8 cellular contexts compared by ENCODE assay signal in genomic region chr6:32087574-32088486, GRCh38. TPM values are rescaled to one million over a fixed set of nuclear protein-coding genes. Genes with fewer than 3 reads are reported as not detected.
DNase-seq lines count a peak whose midpoint lies in the region; ATAC-seq and TF ChIP-seq lines count a peak whose summit lies in the region.

No MANE protein-coding gene starts in this region.

- intact Hi-C loops in PC-9 (cut with micrococcal nuclease; ENCODE audit: unreplicated experiment): loop anchor here (1.0 kb wide), 1 partner anchor 26 kb away; no protein-coding TSS in a partner anchor
- intact Hi-C loops in activated T-helper 1 cell treated with anti-CD3 and anti-CD28 coated beads, Interleukin-12 subunit alpha, Interleukin-12 subunit beta, Interleukin-2, Interleukin-4 antibody, amounts not matched to agents 30 ng/mL and 10 ng/mL and 1 ng/mL, durations not matched to agents 14 hours and 24 hours and 36 hours (cut with micrococcal nuclease): loop anchor here (1.0 to 10.0 kb wide), 3 partner anchors 66 to 167 kb away; partner anchors contain the start of gene PPT2

- H3K4me1 Mint-ChIP-seq in activated T-helper 1 cell treated with anti-CD3 and anti-CD28 coated beads, Interleukin-12 subunit alpha, Interleukin-12 subunit beta, Interleukin-2, Interleukin-4 antibody, amounts not matched to agents 30 ng/mL and 10 ng/mL and 1 ng/mL, durations not matched to agents 14 hours and 24 hours and 36 hours (ENCODE audit: low read depth): peaks cover 11% of the 10 kb centered on the region

- H4K20me1 ChIP-seq in PC-9 (ENCODE audit: insufficient read depth): no peaks in the 10 kb centered on the region

- POLR2A ChIA-PET in PC-9 (lab: Charles Lee; ENCODE audit: unreplicated experiment): interaction anchor here (0.6 to 0.8 kb wide), 3 partner anchors 26 to 501 kb away, joined by 4 to 7 read pairs (median 7); partner anchors contain the start of gene PBX2

- H3K9me2 ChIP-seq in PC-9 (ENCODE audit: insufficient read depth): no peaks in the 10 kb centered on the region

- peak; percentile 72 to 88 for DNase-seq in PC-9
- peak; percentile 55 for DNase-seq in activated T-helper 1 cell treated with anti-CD3 and anti-CD28 coated beads, Interleukin-12 subunit alpha, Interleukin-12 subunit beta, Interleukin-2, Interleukin-4 antibody, amounts not matched to agents 30 ng/mL and 10 ng/mL and 1 ng/mL, durations not matched to agents 14 hours and 24 hours and 36 hours (ENCODE audit: low spot score)
- DNase-seq in fibroblast of villous mesenchyme (ENCODE audit: low read depth): peak; percentile 88
- peak; percentile 68 for DNase-seq in trophoblast cell

- peaks cover 26% of the 10 kb centered on the region for H3F3A ChIP-seq in PC-9 (ENCODE audit: insufficient read depth, low read depth)

- TF ChIP-seq CTCF in PC-9 (conservative IDR thresholded peaks at IDR 0.05) (peak; percentile 54), fibroblast of villous mesenchyme (IDR thresholded peaks at IDR 0.05; ENCODE audit: insufficient read depth, low read depth, low read length) (peak; percentile 63)

- peaks cover 42% of the 10 kb centered on the region for H3K27me3 Mint-ChIP-seq in activated T-helper 1 cell treated with anti-CD3 and anti-CD28 coated beads, Interleukin-12 subunit alpha, Interleukin-12 subunit beta, Interleukin-2, Interleukin-4 antibody, amounts not matched to agents 30 ng/mL and 10 ng/mL and 1 ng/mL, durations not matched to agents 14 hours and 24 hours and 36 hours (ENCODE audit: insufficient read depth)

- H3K9me3 ChIP-seq in PC-9 (ENCODE audit: insufficient read depth, low read depth) (no peaks in the 10 kb centered on the region), trophoblast cell (ENCODE audit: insufficient read depth, low read depth, low read length) (peaks cover 3% of the 10 kb centered on the region)

- peak overlapping the region; percentile 70 for H4K8ac ChIP-seq in trophoblast cell (ENCODE audit: low read depth, low read length)

- peak overlapping the region; percentile 63 for H4K91ac ChIP-seq in trophoblast cell (ENCODE audit: low read depth, low read length)

- no peak overlapping the region for H3K4ac ChIP-seq in trophoblast cell (ENCODE audit: low read depth, low read length)

- H2BK120ac ChIP-seq in trophoblast cell (ENCODE audit: insufficient read depth, low read length, poor library complexity): no peak overlapping the region

- H3K4me3 ChIP-seq in PC-9: 0 out of 2 replicates have a peak overlapping the region, but pooled peaks have one; percentile 36
- no peak overlapping the region for H3K4me3 ChIP-seq in fibroblast of villous mesenchyme (ENCODE audit: low read depth, low read length)
- H3K4me3 ChIP-seq in trophoblast cell (ENCODE audit: low read depth, low read length): no peak overlapping the region
- H3K4me3 ChIP-seq in urinary bladder (ENCODE audit: low read depth, low read length): peak overlapping the region; percentile 10

- H3K27me3 ChIP-seq in PC-9 (ENCODE audit: insufficient read depth, low read depth): no peaks in the 10 kb centered on the region
- H3K27me3 ChIP-seq in trophoblast cell (ENCODE audit: insufficient read depth, low read length): no peaks in the 10 kb centered on the region

- H2BK12ac ChIP-seq in trophoblast cell (ENCODE audit: low read length): no peak overlapping the region

- H3K4me1 ChIP-seq in PC-9 (replicated peaks; ENCODE audit: insufficient read depth) (peaks cover 47% of the 10 kb centered on the region), trophoblast cell (ENCODE audit: control insufficient read depth in 1 of 2, insufficient read depth in 2 of 2, low read length in 2 of 2) (peaks cover 2 to 13% of the 10 kb centered on the region in 2 experiments), urinary bladder (ENCODE audit: insufficient read depth) (no peaks in the 10 kb centered on the region)

- H3K27ac Mint-ChIP-seq in activated T-helper 1 cell treated with anti-CD3 and anti-CD28 coated beads, Interleukin-12 subunit alpha, Interleukin-12 subunit beta, Interleukin-2, Interleukin-4 antibody, amounts not matched to agents 30 ng/mL and 10 ng/mL and 1 ng/mL, durations not matched to agents 14 hours and 24 hours and 36 hours: no peak overlapping the region

- no peak overlapping the region for H2BK5ac ChIP-seq in trophoblast cell (ENCODE audit: low read depth, low read length, poor library complexity)

- WGBS in trophoblast cell (ENCODE audit: extremely low coverage, insufficient coverage, insufficient read length): no CpG with 5 or more reads among the region's 50 CpGs
- WGBS in urinary bladder: 16% methylated on average over 50 of the region's 50 CpGs

- H3K27ac ChIP-seq in PC-9: no peak overlapping the region
- H3K27ac ChIP-seq in trophoblast cell (ENCODE audit: low read depth, low read length): no peak overlapping the region
- peak overlapping the region; percentile 63 for H3K27ac ChIP-seq in urinary bladder (ENCODE audit: low read depth)

- no peaks in the 10 kb centered on the region for H3K36me3 ChIP-seq in PC-9 (ENCODE audit: low read depth)
- H3K36me3 ChIP-seq in trophoblast cell (ENCODE audit: control insufficient read depth in 1 of 2, insufficient read depth in 2 of 2, low read length in 2 of 2): no peaks in the 10 kb centered on the region
- H3K36me3 ChIP-seq in urinary bladder (ENCODE audit: insufficient read depth): no peaks in the 10 kb centered on the region

- H3K4me2 ChIP-seq in PC-9 (peak overlapping the region; percentile 66), trophoblast cell (ENCODE audit: low read length) (peak overlapping the region; percentile 51)

- no peaks in the 10 kb centered on the region for H3K9me3 Mint-ChIP-seq in activated T-helper 1 cell treated with anti-CD3 and anti-CD28 coated beads, Interleukin-12 subunit alpha, Interleukin-12 subunit beta, Interleukin-2, Interleukin-4 antibody, amounts not matched to agents 30 ng/mL and 10 ng/mL and 1 ng/mL, durations not matched to agents 14 hours and 24 hours and 36 hours

- H3K18ac ChIP-seq in trophoblast cell (ENCODE audit: low read length): peak overlapping the region; percentile 36

- CTCF ChIA-PET in PC-9 (lab: Charles Lee): interaction anchor here (0.6 kb wide), 1 partner anchor 11 kb away, joined by 4 read pairs; no protein-coding TSS in a partner anchor

- no peak overlapping the region for H2AFZ ChIP-seq in PC-9
- peak overlapping the region; percentile 54 for H2AFZ ChIP-seq in trophoblast cell (ENCODE audit: insufficient read depth, low read length, poor library complexity)

- peaks cover 4% of the 10 kb centered on the region for H3K79me1 ChIP-seq in trophoblast cell (ENCODE audit: low read length)

- H3K36me3 Mint-ChIP-seq in activated T-helper 1 cell treated with anti-CD3 and anti-CD28 coated beads, Interleukin-12 subunit alpha, Interleukin-12 subunit beta, Interleukin-2, Interleukin-4 antibody, amounts not matched to agents 30 ng/mL and 10 ng/mL and 1 ng/mL, durations not matched to agents 14 hours and 24 hours and 36 hours (ENCODE audit: low read depth): no peaks in the 10 kb centered on the region

- no peak overlapping the region for H3K9ac ChIP-seq in trophoblast cell (ENCODE audit: low read length)

- H3K79me2 ChIP-seq in PC-9 (ENCODE audit: low read depth): no peaks in the 10 kb centered on the region
- peaks cover 3% of the 10 kb centered on the region for H3K79me2 ChIP-seq in trophoblast cell (ENCODE audit: control insufficient read depth, insufficient read depth, low read length, poor library complexity)

- H3K23ac ChIP-seq in trophoblast cell (ENCODE audit: low read length): no peak overlapping the region

- ATAC-seq in GM19438 (IDR thresholded peaks at IDR 0.05; ENCODE audit: low read depth, unreplicated experiment) (peak; percentile 51), HG02970 (IDR thresholded peaks at IDR 0.05; ENCODE audit: low FRiP score, unreplicated experiment) (no peak), HG03520 (IDR thresholded peaks at IDR 0.05; ENCODE audit: unreplicated experiment) (no peak)

- H4K12ac ChIP-seq in trophoblast cell (ENCODE audit: low read depth, low read length): peak overlapping the region; percentile 64

- peak overlapping the region; percentile 43 for H3K14ac ChIP-seq in trophoblast cell (ENCODE audit: low read length)

- H3K4me3 Mint-ChIP-seq in activated T-helper 1 cell treated with anti-CD3 and anti-CD28 coated beads, Interleukin-12 subunit alpha, Interleukin-12 subunit beta, Interleukin-2, Interleukin-4 antibody, amounts not matched to agents 30 ng/mL and 10 ng/mL and 1 ng/mL, durations not matched to agents 14 hours and 24 hours and 36 hours: no peak overlapping the region

- BruUV-seq in PC-9 (replicated peaks; lab: Mats Ljungman, UMichigan): no TSS peak

- H2AK5ac ChIP-seq in trophoblast cell (ENCODE audit: low read length): no peak overlapping the region

RNA-seq across cellular contexts. Expression of gene TNXB, which starts 21.3 kb away (rescaled TPM):
- total RNA-seq in PC-9 (2021) (15.1 and 22.1 TPM in 2 replicates), fibroblast of villous mesenchyme (4.8 and 17.7 TPM in 2 replicates), urinary bladder (171 TPM)
- 2.0 and 4.4 TPM in 2 replicates for total RNA-seq in activated T-helper 1 cell treated with anti-CD3 and anti-CD28 coated beads, Interleukin-12 subunit alpha, Interleukin-12 subunit beta, Interleukin-2, Interleukin-4 antibody, amounts not matched to agents 30 ng/mL and 10 ng/mL and 1 ng/mL, durations not matched to agents 14 hours and 24 hours and 36 hours
- 2.3 and 2.4 TPM in 2 replicates for polyA plus RNA-seq in trophoblast cell (2013)
- 93.5 TPM for polyA plus RNA-seq in urinary bladder

RNA-seq across cellular contexts. Expression of gene ATF6B, which starts 40.2 kb away (rescaled TPM):
- total RNA-seq in PC-9 (2021) (87.2 and 102 TPM in 2 replicates), fibroblast of villous mesenchyme (17.3 and 22.9 TPM in 2 replicates), urinary bladder (28.8 TPM)
- total RNA-seq in activated T-helper 1 cell treated with anti-CD3 and anti-CD28 coated beads, Interleukin-12 subunit alpha, Interleukin-12 subunit beta, Interleukin-2, Interleukin-4 antibody, amounts not matched to agents 30 ng/mL and 10 ng/mL and 1 ng/mL, durations not matched to agents 14 hours and 24 hours and 36 hours: 80.1 and 97.6 TPM in 2 replicates
- 52.6 and 54.2 TPM in 2 replicates for polyA plus RNA-seq in trophoblast cell (2013)
- 68.3 TPM for polyA plus RNA-seq in urinary bladder

RNA-seq across cellular contexts. Expression of gene FKBPL, which starts 42.3 kb away (rescaled TPM):
- total RNA-seq in PC-9 (2021): 11.6 and 12.6 TPM in 2 replicates
- total RNA-seq in activated T-helper 1 cell treated with anti-CD3 and anti-CD28 coated beads, Interleukin-12 subunit alpha, Interleukin-12 subunit beta, Interleukin-2, Interleukin-4 antibody, amounts not matched to agents 30 ng/mL and 10 ng/mL and 1 ng/mL, durations not matched to agents 14 hours and 24 hours and 36 hours: 4.8 and 6.0 TPM in 2 replicates
- 6.4 and 6.9 TPM in 2 replicates for total RNA-seq in fibroblast of villous mesenchyme
- 9.9 and 10.1 TPM in 2 replicates for polyA plus RNA-seq in trophoblast cell (2013)
- 3.0 TPM for total RNA-seq in urinary bladder
- 5.6 TPM for polyA plus RNA-seq in urinary bladder

RNA-seq across cellular contexts. Expression of gene CYP21A2, which starts 49.6 kb away (rescaled TPM):
- total RNA-seq in PC-9 (2021) (0.33 TPM in 1 of 2 replicates, not detected in the other), fibroblast of villous mesenchyme (under 0.01 TPM in 2 replicates), urinary bladder (not detected)
- total RNA-seq in activated T-helper 1 cell treated with anti-CD3 and anti-CD28 coated beads, Interleukin-12 subunit alpha, Interleukin-12 subunit beta, Interleukin-2, Interleukin-4 antibody, amounts not matched to agents 30 ng/mL and 10 ng/mL and 1 ng/mL, durations not matched to agents 14 hours and 24 hours and 36 hours: 0.34 and 0.36 TPM in 2 replicates
- 0.18 TPM in 2 replicates for polyA plus RNA-seq in trophoblast cell (2013)
- 2.3 TPM for polyA plus RNA-seq in urinary bladder

Comparison
In these comparisons a context has a peak if more than half of its experiments do, and no peak if none do; other contexts are left out.
1. H3K4me3 ChIP-seq: peak in PC-9 (single experiment) and urinary bladder (single experiment); none in fibroblast of villous mesenchyme (single experiment) and trophoblast cell (single experiment).
2. Peak in every context shown above with its lines, with median percentiles within 50 percentile points of each other: DNase-seq.